2 cellular contexts compared by ENCODE assay signal in genomic region chr1:235329139-235329808, GRCh38.
A peak's percentile ranks its signal among the peaks of the same experiment; 100 is the strongest.
TF ChIP-seq lines count a peak whose summit lies in the region.

No MANE protein-coding gene starts in this region.

TF ChIP-seq in SK-N-SH treated with all-trans-retinoic acid at 6 μM for 48 hours, 23 proteins besides CTCF, POLR2A, EP300 and RAD21:
- no peak for TF ChIP-seq CSDC2 (CRISPR knock-in tag; IDR thresholded peaks at IDR 0.05)

TF ChIP-seq in HepG2, 621 proteins besides CTCF, POLR2A, EP300 and RAD21 (continues in another document):
- TF ChIP-seq CSRNP1 (CRISPR knock-in tag; IDR thresholded peaks at IDR 0.05) (no peak), FOXO4 (CRISPR knock-in tag; conservative IDR thresholded peaks at IDR 0.05) (0 out of 2 replicates have a peak, but pooled peaks have one; percentile 21), YEATS4 (CRISPR knock-in tag; IDR thresholded peaks at IDR 0.05; ENCODE audit: borderline replicate concordance) (no peak), TBL1XR1 (IDR thresholded peaks at IDR 0.05; ENCODE audit: borderline replicate concordance, low read length, partially characterized antibody) (peak; percentile 3), ZNF709 (CRISPR knock-in tag; IDR thresholded peaks at IDR 0.05) (0 out of 2 replicates have a peak, but pooled peaks have one; percentile 15), IRF9 (CRISPR knock-in tag; IDR thresholded peaks at IDR 0.05; ENCODE audit: borderline replicate concordance) (no peak), ZNF33B (CRISPR knock-in tag; IDR thresholded peaks at IDR 0.05) (0 out of 2 replicates have a peak, but pooled peaks have one; percentile 56), ZSCAN22 (CRISPR knock-in tag; IDR thresholded peaks at IDR 0.05) (no peak), GPN1 (CRISPR knock-in tag; IDR thresholded peaks at IDR 0.05; ENCODE audit: borderline replicate concordance) (no peak), ZNF782 (CRISPR knock-in tag; IDR thresholded peaks at IDR 0.05; ENCODE audit: borderline replicate concordance) (no peak), ZNF567 (CRISPR knock-in tag; IDR thresholded peaks at IDR 0.05; ENCODE audit: borderline replicate concordance) (no peak), BCL6 (CRISPR knock-in tag; IDR thresholded peaks at IDR 0.05) (no peak), ZNF839 (CRISPR knock-in tag; IDR thresholded peaks at IDR 0.05; ENCODE audit: borderline replicate concordance) (no peak), ZBTB7A (CRISPR knock-in tag; IDR thresholded peaks at IDR 0.05) (no peak), TSC22D2 (CRISPR knock-in tag; IDR thresholded peaks at IDR 0.05; ENCODE audit: borderline replicate concordance) (no peak), ZNF318 (CRISPR knock-in tag; IDR thresholded peaks at IDR 0.05) (no peak), TGIF2 (CRISPR knock-in tag; IDR thresholded peaks at IDR 0.05) (peak; percentile 34; the same call in 1 of the 2 replicates), SRSF1 (optimal IDR thresholded peaks at IDR 0.05; ENCODE audit: low read depth, low read length) (no peak), ZFP36L1 (CRISPR knock-in tag; IDR thresholded peaks at IDR 0.05) (no peak), MED1 (CRISPR knock-in tag; IDR thresholded peaks at IDR 0.05) (no peak), STAG1 (CRISPR knock-in tag; IDR thresholded peaks at IDR 0.05) (peak; percentile 29), ZNF619 (CRISPR knock-in tag; IDR thresholded peaks at IDR 0.05) (no peak; the same call in 1 of the 2 replicates), TFDP2 (CRISPR knock-in tag; IDR thresholded peaks at IDR 0.05) (no peak), TEF (CRISPR knock-in tag; IDR thresholded peaks at IDR 0.05) (no peak), SNAPC5 (CRISPR knock-in tag; IDR thresholded peaks at IDR 0.05; ENCODE audit: borderline replicate concordance) (no peak), MIER3 (CRISPR knock-in tag; IDR thresholded peaks at IDR 0.05; ENCODE audit: borderline replicate concordance) (0 out of 2 replicates have a peak, but pooled peaks have one; percentile 3), HMGXB3 (CRISPR knock-in tag; IDR thresholded peaks at IDR 0.05; ENCODE audit: borderline replicate concordance) (no peak), ZSCAN5A (CRISPR knock-in tag; IDR thresholded peaks at IDR 0.05; ENCODE audit: borderline replicate concordance) (peak; percentile 11; the same call in 1 of the 2 replicates), MIXL1 (CRISPR knock-in tag; IDR thresholded peaks at IDR 0.05) (0 out of 2 replicates have a peak, but pooled peaks have one; percentile 2), TAF15 (IDR thresholded peaks at IDR 0.05; ENCODE audit: low read depth, low read length, poor library complexity, severe bottlenecking) (no peak), TOE1 (CRISPR knock-in tag; IDR thresholded peaks at IDR 0.05) (0 out of 2 replicates have a peak, but pooled peaks have one; percentile 0), MXD3 (CRISPR knock-in tag; IDR thresholded peaks at IDR 0.05) (no peak), POLR2G (IDR thresholded peaks at IDR 0.05; ENCODE audit: low read depth, low read length) (peak; percentile 10; the same call in 1 of the 2 replicates), TRIM24 (CRISPR knock-in tag; IDR thresholded peaks at IDR 0.05) (0 out of 2 replicates have a peak, but pooled peaks have one; percentile 30), U2AF1 (optimal IDR thresholded peaks at IDR 0.05; ENCODE audit: low read depth, low read length) (no peak), KMT2B (CRISPR knock-in tag; IDR thresholded peaks at IDR 0.05) (no peak), ZNF891 (CRISPR knock-in tag; IDR thresholded peaks at IDR 0.05) (no peak), SP140L (CRISPR knock-in tag; IDR thresholded peaks at IDR 0.05; ENCODE audit: borderline replicate concordance) (0 out of 2 replicates have a peak, but pooled peaks have one; percentile 7), PHB2 (IDR thresholded peaks at IDR 0.05; ENCODE audit: partially characterized antibody) (no peak), ZBTB3 (CRISPR knock-in tag; IDR thresholded peaks at IDR 0.05; ENCODE audit: borderline replicate concordance, low read depth) (no peak)
